14 cellular contexts compared by ENCODE assay signal in the genomic region with DNA sequence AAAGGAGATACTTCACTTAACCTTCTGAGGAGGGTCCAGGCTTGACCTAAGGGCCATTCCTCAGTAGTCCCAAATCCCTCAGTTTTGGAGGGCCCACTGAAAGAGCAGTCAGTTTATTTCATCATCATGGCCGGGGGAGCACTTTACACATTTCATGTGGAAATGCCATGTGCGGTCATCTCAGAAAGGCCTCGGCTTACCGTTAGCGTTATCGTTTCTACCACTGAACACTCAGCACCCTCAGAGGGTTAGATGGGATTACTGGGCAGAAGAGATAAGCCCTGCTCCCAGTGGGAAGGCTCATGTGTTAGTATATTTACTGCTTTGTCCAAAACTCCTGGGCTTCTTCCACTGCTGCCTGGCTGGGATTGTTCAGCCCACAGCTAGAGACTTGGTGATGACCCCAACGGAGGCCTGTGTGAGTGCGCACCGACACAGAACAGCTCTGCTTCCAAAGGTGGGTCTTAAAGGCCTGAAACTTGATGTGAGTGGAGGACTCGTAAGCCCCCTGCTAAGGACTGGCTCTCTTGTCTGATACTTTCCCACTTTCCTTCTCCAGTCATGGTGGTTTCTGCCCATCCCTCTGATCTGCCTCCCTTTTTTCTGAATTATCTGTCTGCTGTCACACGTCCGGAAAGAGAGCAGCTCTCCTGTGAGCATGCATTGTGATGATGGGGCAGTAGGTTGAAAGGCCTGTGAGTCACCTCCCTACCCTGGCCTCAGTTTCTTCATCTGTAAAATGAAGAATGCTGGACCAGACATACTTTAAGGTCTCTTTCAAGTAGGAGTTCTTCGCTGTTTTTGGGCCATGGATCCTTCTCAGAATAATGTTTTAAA.
"Had no signal": no experiment of that assay in that cellular context is flagged by ENCODE, and none has a peak within 500 bp of the region (broad histone marks: within the 10 kb centered on the region; RNA-seq: fewer than 3 reads in every experiment).

No MANE protein-coding gene starts in this region.

- H3K9me3 Mint-ChIP-seq: effector memory CD8-positive, alpha-beta T cell; memory B cell; natural killer cell; stimulated activated memory B cell treated with anti-CD40 and anti-IgM and Interleukin-4, amounts not matched to agents 10 μg/mL and 1 μg/mL and 100 μg/mL, for 72 hours had no signal

- H3K27me3 Mint-ChIP-seq: stimulated activated memory B cell treated with anti-CD40 and anti-IgM and Interleukin-4, amounts not matched to agents 10 μg/mL and 1 μg/mL and 100 μg/mL, for 72 hours had no signal

- H3K4me3 Mint-ChIP-seq: effector memory CD8-positive, alpha-beta T cell; memory B cell; natural killer cell; stimulated activated memory B cell treated with anti-CD40 and anti-IgM and Interleukin-4, amounts not matched to agents 10 μg/mL and 1 μg/mL and 100 μg/mL, for 72 hours had no signal

- H3K27me3 ChIP-seq: ovary, spleen, tibial nerve, upper lobe of right lung, uterus had no signal

- H3K4me1 ChIP-seq: psoas muscle, spleen, tibial nerve, upper lobe of right lung, uterus had no signal

- H3K27ac Mint-ChIP-seq: effector memory CD8-positive, alpha-beta T cell; memory B cell; natural killer cell; stimulated activated memory B cell treated with anti-CD40 and anti-IgM and Interleukin-4, amounts not matched to agents 10 μg/mL and 1 μg/mL and 100 μg/mL, for 72 hours had no signal

- DNase-seq: cortex of kidney, spleen had no signal

- H3K36me3 Mint-ChIP-seq: memory B cell; natural killer cell; stimulated activated memory B cell treated with anti-CD40 and anti-IgM and Interleukin-4, amounts not matched to agents 10 μg/mL and 1 μg/mL and 100 μg/mL, for 72 hours had no signal

- H3K9me3 ChIP-seq: ovary, psoas muscle, spleen, thoracic aorta, tibial nerve, upper lobe of right lung, uterus had no signal

- H3K27ac ChIP-seq: ovary, psoas muscle, skin epidermis, spleen, thoracic aorta, tibial nerve, upper lobe of right lung, uterus had no signal

- H3K4me3 ChIP-seq: lung, ovary, psoas muscle, skin epidermis, spleen, thoracic aorta, tibial nerve, upper lobe of right lung, uterus had no signal

- H3K36me3 ChIP-seq: ovary, spleen, thoracic aorta, tibial nerve, upper lobe of right lung, uterus had no signal

- H3K4me1 Mint-ChIP-seq: memory B cell; natural killer cell; stimulated activated memory B cell treated with anti-CD40 and anti-IgM and Interleukin-4, amounts not matched to agents 10 μg/mL and 1 μg/mL and 100 μg/mL, for 72 hours had no signal
